17 cellular contexts compared by ENCODE assay signal in the genomic region with DNA sequence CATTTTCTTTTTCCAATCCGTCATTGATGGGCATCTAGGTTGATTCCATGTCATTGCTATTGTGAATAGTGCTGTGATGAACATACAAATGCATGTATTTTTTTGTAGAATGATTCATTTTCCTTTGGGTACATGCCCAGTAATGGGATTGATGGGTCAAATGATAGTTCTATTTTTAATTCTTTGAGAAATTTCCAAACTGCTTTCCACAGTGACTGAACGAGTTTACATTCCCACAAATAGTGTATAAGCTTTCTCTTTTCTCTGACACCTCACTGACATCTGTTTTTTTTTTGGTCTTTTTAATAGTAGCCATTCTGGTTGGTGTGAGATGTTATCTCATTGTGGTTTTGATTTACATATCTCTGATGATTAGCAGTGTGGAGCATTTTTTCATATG.
DNase-seq lines count a peak whose midpoint lies in the region; TF ChIP-seq lines count a peak whose summit lies in the region.
"Had no signal": no experiment of that assay in that cellular context is flagged by ENCODE, and none has a peak within 500 bp of the region (broad histone marks: within the 10 kb centered on the region; RNA-seq: fewer than 3 reads in every experiment).

No MANE protein-coding gene starts in this region.

- intact Hi-C loops in MCF 10A (cut with micrococcal nuclease) = no loop called here
- intact Hi-C loops in breast epithelium (cut with DNase I; ENCODE audit: low total_unique reads) = no loop called here
- intact Hi-C loops in activated CD4-positive, alpha-beta T cell treated with anti-CD3 and anti-CD28 coated beads, Interleukin-2, amount 10 ng/mL, durations not matched to agents 24 days and 14 days (cut with micrococcal nuclease) = no loop called here

- H3K4me3 Mint-ChIP-seq in MCF 10A (ENCODE audit: unreplicated experiment) = no peak overlapping the region
- no peak overlapping the region for H3K4me3 Mint-ChIP-seq in activated CD4-positive, alpha-beta T cell treated with anti-CD3 and anti-CD28 coated beads, Interleukin-2, amount 10 ng/mL, durations not matched to agents 24 days and 14 days

- H3K27me3 ChIP-seq in breast epithelium = no peaks in the 10 kb centered on the region

- H3K4me1 ChIP-seq in breast epithelium = no peaks in the 10 kb centered on the region

- no peaks in the 10 kb centered on the region for H3K9me3 ChIP-seq in breast epithelium

- no peak for TF ChIP-seq POLR2A in breast epithelium (IDR thresholded peaks at IDR 0.05)

- no TSS peak for BruUV-seq in MCF 10A (replicated peaks; lab: Mats Ljungman, UMichigan)

- POLR2A ChIA-PET in MCF 10A (lab: Yijun Ruan, JAX) = interaction anchor here (0.7 kb wide), 1 partner anchor 279 kb away, joined by 3 read pairs; no protein-coding TSS in a partner anchor

- no peak for TF ChIP-seq CTCF in MCF 10A (IDR thresholded peaks at IDR 0.05; ENCODE audit: unreplicated experiment)
- TF ChIP-seq CTCF in breast epithelium (IDR thresholded peaks at IDR 0.05) = no peak

- H3K27ac Mint-ChIP-seq in MCF 10A (ENCODE audit: low read depth, unreplicated experiment) = no peak overlapping the region
- no peak overlapping the region for H3K27ac Mint-ChIP-seq in activated CD4-positive, alpha-beta T cell treated with anti-CD3 and anti-CD28 coated beads, Interleukin-2, amount 10 ng/mL, durations not matched to agents 24 days and 14 days

- no peaks in the 10 kb centered on the region for H3K36me3 Mint-ChIP-seq in MCF 10A (ENCODE audit: insufficient read depth, unreplicated experiment)
- no peaks in the 10 kb centered on the region for H3K36me3 Mint-ChIP-seq in activated CD4-positive, alpha-beta T cell treated with anti-CD3 and anti-CD28 coated beads, Interleukin-2, amount 10 ng/mL, durations not matched to agents 24 days and 14 days (ENCODE audit: low read depth)

- no peaks in the 10 kb centered on the region for H3K27me3 Mint-ChIP-seq in MCF 10A (ENCODE audit: insufficient read depth, unreplicated experiment)
- peaks cover 8% of the 10 kb centered on the region for H3K27me3 Mint-ChIP-seq in activated CD4-positive, alpha-beta T cell treated with anti-CD3 and anti-CD28 coated beads, Interleukin-2, amount 10 ng/mL, durations not matched to agents 24 days and 14 days

- CTCF ChIA-PET in MCF 10A (lab: Yijun Ruan, JAX) = interaction anchor here (0.6 kb wide), 3 partner anchors 165 to 230 kb away, joined by 3 to 4 read pairs (median 4); no protein-coding TSS in a partner anchor

- H3K36me3 ChIP-seq in breast epithelium = no peaks in the 10 kb centered on the region

- H3K4me1 Mint-ChIP-seq in MCF 10A (ENCODE audit: insufficient read depth, unreplicated experiment) = peaks cover 25% of the 10 kb centered on the region
- peaks cover 4% of the 10 kb centered on the region for H3K4me1 Mint-ChIP-seq in activated CD4-positive, alpha-beta T cell treated with anti-CD3 and anti-CD28 coated beads, Interleukin-2, amount 10 ng/mL, durations not matched to agents 24 days and 14 days

- peaks cover 7% of the 10 kb centered on the region for H3K9me3 Mint-ChIP-seq in MCF 10A (ENCODE audit: unreplicated experiment)
- H3K9me3 Mint-ChIP-seq in activated CD4-positive, alpha-beta T cell treated with anti-CD3 and anti-CD28 coated beads, Interleukin-2, amount 10 ng/mL, durations not matched to agents 24 days and 14 days = peaks cover 4% of the 10 kb centered on the region

- no peak overlapping the region for H3K4me3 ChIP-seq in breast epithelium
- H3K4me3 ChIP-seq: GM23248, PC-9 had no signal

- H3K27ac ChIP-seq in breast epithelium = no peak overlapping the region
- H3K27ac ChIP-seq: GM23248, PC-9 had no signal

- DNase-seq in MCF 10A (ENCODE audit: unreplicated experiment) (peak; percentile 63), breast epithelium (ENCODE audit: low spot score in 2 of 2) (no peak), dermis blood vessel endothelial cell (peak; percentile 47), lung microvascular endothelial cell (ENCODE audit: low read depth in 2 of 2) (peak; percentile 86 to 89), NCI-H146 (lab: John Stamatoyannopoulos, UW) (no peak), midbrain (lab: John Stamatoyannopoulos, UW) (no peak)
- no peak for DNase-seq in stimulated activated CD4-positive, alpha-beta T cell treated with anti-CD3 and anti-CD28 coated beads, Interleukin-12 subunit alpha, Interleukin-12 subunit beta, amount 100 ng/mL, for 4 hours
- no peak for DNase-seq in activated CD4-positive, alpha-beta T cell treated with anti-CD3 and anti-CD28 coated beads, Interleukin-2, amount 10 ng/mL, durations not matched to agents 24 days and 14 days
- DNase-seq: 8988T, C1 segment of cervical spinal cord, Caco-2, DMS53, GM23248, NCI-H1436 treated with DMSO at 0.1 percent for 48 hours, NCI-H2081 treated with DMSO at 0.1 percent for 48 hours, NCI-H2227 treated with DMSO at 0.1 percent for 48 hours, PC-9 had no signal

Comparison
In these comparisons a context has a peak if more than half of its experiments do, and no peak if none do; other contexts are left out.
1. DNase-seq: peak in MCF 10A (single experiment), dermis blood vessel endothelial cell (single experiment) and lung microvascular endothelial cell (2 of 2); none in breast epithelium (0 of 2), stimulated activated CD4-positive, alpha-beta T cell treated with anti-CD3 and anti-CD28 coated beads, Interleukin-12 subunit alpha, Interleukin-12 subunit beta, amount 100 ng/mL, for 4 hours (single experiment), NCI-H146 (single experiment), activated CD4-positive, alpha-beta T cell treated with anti-CD3 and anti-CD28 coated beads, Interleukin-2, amount 10 ng/mL, durations not matched to agents 24 days and 14 days (single experiment) and midbrain (single experiment).